In genomic region chr18:22564036-22564435, GRCh38 we compare ENCODE assay signal across 20 cellular contexts.
DNase-seq lines count a peak whose midpoint lies in the region; ATAC-seq and TF ChIP-seq lines count a peak whose summit lies in the region.
"Had no signal": no experiment of that assay in that cellular context is flagged by ENCODE, and none has a peak within 500 bp of the region (broad histone marks: within the 10 kb centered on the region; RNA-seq: fewer than 3 reads in every experiment).

No MANE protein-coding gene starts in this region.

- H3K4me3 ChIP-seq in GM23248 (no peak overlapping the region), astrocyte of the spinal cord (ENCODE audit: low read depth, low read length) (no peak overlapping the region), smooth muscle cell (no peak overlapping the region)
- H3K4me3 ChIP-seq: pancreas, testis had no signal

- H3K27me3 ChIP-seq in GM23248 (replicated peaks; ENCODE audit: insufficient read depth) (no peaks in the 10 kb centered on the region), smooth muscle cell (ENCODE audit: low read depth) (no peaks in the 10 kb centered on the region)
- H3K27me3 ChIP-seq: pancreas, testis had no signal

- 0 out of 2 replicates have a peak overlapping the region, but pooled peaks have one; percentile 26 for H2AFZ ChIP-seq in GM23248
- no peak overlapping the region for H2AFZ ChIP-seq in smooth muscle cell (ENCODE audit: low read depth)

- 43 to 46% methylated on average over 2 of the region's 2 CpGs for WGBS in GM23248 (ENCODE audit: low coverage in 1 of 2, low lambda C conversion rate in 2 of 2, missing lambda C conversion rate in 2 of 2), 2 experiments
- WGBS in smooth muscle cell (ENCODE audit: low lambda C conversion rate) = 56% methylated on average over 2 of the region's 2 CpGs

- DNase-seq in GM23248 (peak; percentile 53), astrocyte of the spinal cord (ENCODE audit: low read depth, low spot score) (peak; percentile 82), glomerular visceral epithelial cell (ENCODE audit: extremely low spot score) (peak; percentile 47), smooth muscle cell (lab: John Stamatoyannopoulos, UW; ENCODE audit: unreplicated experiment) (no peak)
- no peak for DNase-seq in activated naive CD4-positive, alpha-beta T cell (lab: John Stamatoyannopoulos, UW)
- no peak for DNase-seq in activated T-cell treated with anti-CD3 and anti-CD28 coated beads, Interleukin-2, amount 50 U/mL, for 48 hours
- DNase-seq: activated CD4-positive, alpha-beta T cell treated with anti-CD3 and anti-CD28 coated beads, Interleukin-2, amount 50 U/mL, for 4 hours; activated gamma-delta T cell; amniotic stem cell; H7; hypothalamus; mesenchymal stem cell; naive thymus-derived CD4-positive, alpha-beta T cell; NCI-H524; pancreas; stimulated activated CD4-positive, alpha-beta T cell treated with anti-CD3 and anti-CD28 coated beads, Interleukin-1b, Interleukin-23, amount 100 ng/mL, for 48 hours; stimulated activated naive B cell treated with anti-CD40 and anti-IgM and Interleukin-4, amounts not matched to agents 10 μg/mL and 1 μg/mL and 100 μg/mL, for 72 hours; testis had no signal

- peaks cover 20% of the 10 kb centered on the region for H3F3A ChIP-seq in GM23248 (ENCODE audit: insufficient read depth)
- peaks cover 7% of the 10 kb centered on the region for H3F3A ChIP-seq in smooth muscle cell (ENCODE audit: low read depth)

- H3K4me1 ChIP-seq in GM23248 (ENCODE audit: insufficient read depth) = peaks cover 33% of the 10 kb centered on the region
- peaks cover 12% of the 10 kb centered on the region for H3K4me1 ChIP-seq in smooth muscle cell (ENCODE audit: low read depth)

- in situ Hi-C loops in GM23248 (cut with MboI) (loop anchor here (5.0 to 25.0 kb wide), 3 partner anchors 397 to 649 kb away; partner anchors contain the start of gene GATA6), astrocyte of the spinal cord (cut with HindIII; ENCODE audit: low sequenced_read_pairs) (no loop called here)

- H3K79me2 ChIP-seq in GM23248 (ENCODE audit: insufficient read depth) (no peaks in the 10 kb centered on the region), smooth muscle cell (ENCODE audit: low read depth) (peaks cover 17% of the 10 kb centered on the region)

- TF ChIP-seq CTCF in astrocyte of the spinal cord (IDR thresholded peaks at IDR 0.05; ENCODE audit: low read depth, low read length) (no peak), smooth muscle cell (IDR thresholded peaks at IDR 0.05; ENCODE audit: borderline replicate concordance, insufficient read depth, poor library complexity, severe bottlenecking) (no peak)

- H4K20me1 ChIP-seq in GM23248 (ENCODE audit: insufficient read depth) = no peaks in the 10 kb centered on the region
- no peaks in the 10 kb centered on the region for H4K20me1 ChIP-seq in smooth muscle cell (ENCODE audit: low read depth)

- ATAC-seq in GM19452 (IDR thresholded peaks at IDR 0.05; ENCODE audit: unreplicated experiment) = no peak
- ATAC-seq: naive thymus-derived CD4-positive, alpha-beta T cell; WTC11 had no signal

- H3K4me2 ChIP-seq in GM23248 (ENCODE audit: unreplicated experiment) (peak overlapping the region; percentile 65), smooth muscle cell (peak overlapping the region; percentile 98)

- H3K9me2 ChIP-seq in GM23248 (ENCODE audit: insufficient read depth) = no peaks in the 10 kb centered on the region

- H3K9me3 ChIP-seq in GM23248 (ENCODE audit: low read depth) (no peaks in the 10 kb centered on the region), smooth muscle cell (replicated peaks; ENCODE audit: low read depth) (no peaks in the 10 kb centered on the region)
- H3K9me3 ChIP-seq: pancreas, testis had no signal

- H3K9ac ChIP-seq in GM23248 (peak overlapping the region; percentile 4; the same call in 1 of the 2 replicates), smooth muscle cell (ENCODE audit: low read depth) (no peak overlapping the region)

- H3K27ac ChIP-seq in GM23248 (peak overlapping the region; percentile 38), smooth muscle cell (ENCODE audit: low read depth) (peak overlapping the region; percentile 12)
- H3K27ac ChIP-seq: pancreas, testis had no signal

- H3K36me3 ChIP-seq in GM23248 (ENCODE audit: low read depth) (no peaks in the 10 kb centered on the region), smooth muscle cell (ENCODE audit: low read depth) (no peaks in the 10 kb centered on the region)
- H3K36me3 ChIP-seq: pancreas had no signal

Comparison
In these comparisons a context has a peak if more than half of its experiments do, and no peak if none do; other contexts are left out.
1. DNase-seq: peak in GM23248 (single experiment), astrocyte of the spinal cord (single experiment) and glomerular visceral epithelial cell (single experiment); none in smooth muscle cell (single experiment), activated naive CD4-positive, alpha-beta T cell (0 of 4) and activated T-cell treated with anti-CD3 and anti-CD28 coated beads, Interleukin-2, amount 50 U/mL, for 48 hours (0 of 2).